8 cellular contexts compared by ENCODE assay signal in genomic region chr12:8890313-8891084, GRCh38. TPM values are rescaled to one million over a fixed set of nuclear protein-coding genes. Genes with fewer than 3 reads are reported as not detected.
DNase-seq lines count a peak whose midpoint lies in the region; ATAC-seq and TF ChIP-seq lines count a peak whose summit lies in the region.

No MANE protein-coding gene starts in this region.

- H3K4me3 ChIP-seq in SJCRH30 (peak overlapping the region; percentile 28), heart left ventricle (peak overlapping the region in 11 of 12 donors; percentile 13 to 70 (median 52)), prostate gland (peak overlapping the region; percentile 18 to 32)

- peaks cover 3% of the 10 kb centered on the region; the same call in 1 of the 2 replicates for H3K4me1 ChIP-seq in SJCRH30
- peaks cover 0 to 5% (median 0%) of the 10 kb centered on the region in 12 donors for H3K4me1 ChIP-seq in heart left ventricle
- no peaks in the 10 kb centered on the region for H3K4me1 ChIP-seq in prostate gland (replicated peaks)

- intact Hi-C loops in heart left ventricle (cut with DNase I), result loop anchor here in 9 of 10 donors (1.0 to 10.0 kb wide), 7 partner anchors 110 to 233 kb away; no protein-coding TSS in a partner anchor
- intact Hi-C loops in prostate gland (cut with DNase I), result loop anchor here (5.0 kb wide), 1 partner anchor 208 kb away; no protein-coding TSS in a partner anchor
- intact Hi-C loops in posterior vena cava (cut with DNase I), result no loop called here

- TF ChIP-seq CTCF in heart left ventricle (IDR thresholded peaks at IDR 0.05), result peak; percentile 79 to 95 (median 89)
- TF ChIP-seq CTCF in prostate gland (IDR thresholded peaks at IDR 0.05), result peak; percentile 77 to 90 (median 84)

- no peaks in the 10 kb centered on the region for H3K9me3 ChIP-seq in SJCRH30 (replicated peaks)
- H3K9me3 ChIP-seq in heart left ventricle, result no peaks in the 10 kb centered on the region
- no peaks in the 10 kb centered on the region for H3K9me3 ChIP-seq in prostate gland

- H3K36me3 ChIP-seq in SJCRH30 (no peaks in the 10 kb centered on the region), heart left ventricle (no peaks in the 10 kb centered on the region), prostate gland (no peaks in the 10 kb centered on the region)

- 30 to 32% (median 30%) methylated on average over 14 of the region's 14 CpGs for WGBS in heart left ventricle, 4 donors
- 32% methylated on average over 14 of the region's 14 CpGs for WGBS in prostate gland

- H3K27me3 ChIP-seq in SJCRH30, result no peaks in the 10 kb centered on the region
- H3K27me3 ChIP-seq in heart left ventricle, result no peaks in the 10 kb centered on the region
- H3K27me3 ChIP-seq in prostate gland (replicated peaks; ENCODE audit: insufficient read depth), result no peaks in the 10 kb centered on the region

- H3K27ac ChIP-seq in SJCRH30, result no peak overlapping the region
- peak overlapping the region in 3 of 12 donors; percentile 32 to 55 (median 36) for H3K27ac ChIP-seq in heart left ventricle
- H3K27ac ChIP-seq in prostate gland, result no peak overlapping the region

- ATAC-seq in HG03439 (IDR thresholded peaks at IDR 0.05; ENCODE audit: unreplicated experiment) (peak; percentile 59), heart left ventricle (peak; percentile 48 to 88 (median 68))

- DNase-seq in DMS153 treated with DMSO at 0.1 percent for 48 hours (lab: John Stamatoyannopoulos, UW; ENCODE audit: unreplicated experiment), result peak; percentile 20
- peak; percentile 32 to 78 for DNase-seq in SJCRH30
- peak; percentile 59 for DNase-seq in activated naive CD4-positive, alpha-beta T cell treated with anti-CD3 and anti-CD28 coated beads, Interleukin-2, amount 50 U/mL, for 16 hours
- DNase-seq in heart left ventricle, result peak in 3 of 5 donors; percentile 39 to 45 (median 45)
- peak; percentile 34 for DNase-seq in prostate gland (ENCODE audit: low spot score)
- DNase-seq in posterior vena cava (ENCODE audit: low spot score), result no peak
- DNase-seq in GOT3 (lab: John Stamatoyannopoulos, UW), result no peak

- TF ChIP-seq POLR2A in heart left ventricle (IDR thresholded peaks at IDR 0.05) (no peak), prostate gland (IDR thresholded peaks at IDR 0.05) (no peak)

RNA-seq across cellular contexts. Expression of gene PHC1, which starts 23.8 kb away (rescaled TPM):
- total RNA-seq in SJCRH30 (2014; rRNA removed; shearing (Covaris generic)), result 43.6 and 49.8 TPM in 2 replicates
- total RNA-seq in heart left ventricle (10 to 100 TPM; 21.8 to 38.2 (median 24.7) TPM), prostate gland (100 to 1,000 TPM in 1 of 2 donors, 10 to 100 TPM in 1; 38.2 to 104 TPM), posterior vena cava (10 to 100 TPM; 31.1 to 36.6 TPM)
- 10 to 100 TPM; 14.1 to 25.4 TPM for polyA plus RNA-seq in heart left ventricle

RNA-seq across cellular contexts. Expression of gene M6PR, which starts 58.9 kb away (rescaled TPM):
- total RNA-seq in SJCRH30 (2014; rRNA removed; shearing (Covaris generic)), result 130 and 134 TPM in 2 replicates
- total RNA-seq in heart left ventricle (100 to 1,000 TPM in 6 of 9 donors, 10 to 100 TPM in 3; 66.7 to 150 (median 102) TPM), prostate gland (100 to 1,000 TPM; 128 to 141 TPM), posterior vena cava (10 to 100 TPM; 78.4 to 83.6 TPM)
- polyA plus RNA-seq in heart left ventricle, result 10 to 100 TPM; 58.7 to 98.6 TPM

Comparison
In these comparisons a context has a peak if more than half of its experiments do, and no peak if none do; other contexts are left out.
1. DNase-seq: peak in DMS153 treated with DMSO at 0.1 percent for 48 hours (single experiment), SJCRH30 (2 of 2), activated naive CD4-positive, alpha-beta T cell treated with anti-CD3 and anti-CD28 coated beads, Interleukin-2, amount 50 U/mL, for 16 hours (single experiment), heart left ventricle (3 of 5) and prostate gland (single experiment); none in posterior vena cava (single experiment) and GOT3 (single experiment).
2. intact Hi-C loops: an anchor here in heart left ventricle (1.0 to 10.0 kb wide) and prostate gland (5.0 kb wide); none called in posterior vena cava.
3. Peak in every context shown above with its lines, with median percentiles within 50 percentile points of each other: H3K4me3 ChIP-seq.